In genomic region chr12:51028811-51029146, GRCh38 we compare ENCODE assay signal across 1 cellular context.
TF ChIP-seq lines count a peak whose summit lies in the region.

No MANE protein-coding gene starts in this region.

TF ChIP-seq in K562, 482 proteins besides CTCF, POLR2A, EP300 and RAD21:
- TF ChIP-seq ZNF12 (CRISPR knock-in tag; IDR thresholded peaks at IDR 0.05), result no peak
- TF ChIP-seq ATF1 (CRISPR knock-in tag; IDR thresholded peaks at IDR 0.05), result no peak
- TF ChIP-seq ATF1 (tag; IDR thresholded peaks at IDR 0.05), result no peak
- TF ChIP-seq RERE (CRISPR knock-in tag; IDR thresholded peaks at IDR 0.05; ENCODE audit: borderline replicate concordance), result no peak
- no peak for TF ChIP-seq ZNF592 (IDR thresholded peaks at IDR 0.05)
- TF ChIP-seq PML (IDR thresholded peaks at IDR 0.05; ENCODE audit: low read length), result no peak
- TF ChIP-seq ZNF316 (IDR thresholded peaks at IDR 0.05), result no peak
- TF ChIP-seq MCM5 (IDR thresholded peaks at IDR 0.05; ENCODE audit: low read depth), result no peak
- TF ChIP-seq CBX1 (IDR thresholded peaks at IDR 0.05; ENCODE audit: low read depth), result no peak
- TF ChIP-seq GTF2B (IDR thresholded peaks at IDR 0.05; ENCODE audit: extremely low read depth, insufficient read length), result no peak
- TF ChIP-seq NFIC (IDR thresholded peaks at IDR 0.05), result no peak
- no peak for TF ChIP-seq ZNF212 (CRISPR knock-in tag; IDR thresholded peaks at IDR 0.05)
- TF ChIP-seq MEIS2 (IDR thresholded peaks at IDR 0.05; ENCODE audit: partially characterized antibody), result no peak
- no peak for TF ChIP-seq NR2C2 (CRISPR knock-in tag; IDR thresholded peaks at IDR 0.05)
- TF ChIP-seq NR2C2 (tag; IDR thresholded peaks at IDR 0.05), result no peak
- no peak for TF ChIP-seq HMBOX1 (IDR thresholded peaks at IDR 0.05)
- no peak for TF ChIP-seq ZNF354B (CRISPR knock-in tag; IDR thresholded peaks at IDR 0.05)
- TF ChIP-seq ZBTB40 (IDR thresholded peaks at IDR 0.05), result no peak
- TF ChIP-seq ZBTB40 (CRISPR knock-in tag; IDR thresholded peaks at IDR 0.05), result no peak
- TF ChIP-seq TEAD4 (IDR thresholded peaks at IDR 0.05; ENCODE audit: low read length), result no peak
- no peak for TF ChIP-seq TEAD4 (CRISPR knock-in tag; IDR thresholded peaks at IDR 0.05; ENCODE audit: borderline replicate concordance)
- no peak for TF ChIP-seq ZNF707 (CRISPR knock-in tag; conservative IDR thresholded peaks at IDR 0.05)
- TF ChIP-seq TFAP4 (CRISPR knock-in tag; IDR thresholded peaks at IDR 0.05; ENCODE audit: borderline replicate concordance), result no peak
- no peak for TF ChIP-seq ZNF24 (IDR thresholded peaks at IDR 0.05)
TF ChIP-seq in K562: peak in this region for 0.
